In genomic region chr10:119079572-119080520, GRCh38 we compare ENCODE assay signal across 7 cellular contexts.
A peak's percentile ranks its signal among the peaks of the same experiment; 100 is the strongest.
DNase-seq lines count a peak whose midpoint lies in the region; ATAC-seq and TF ChIP-seq lines count a peak whose summit lies in the region.

No MANE protein-coding gene starts in this region.

- H3K4me3 ChIP-seq in GM12875 (ENCODE audit: low read depth, low read length) = peak overlapping the region; percentile 100

- ATAC-seq in GM21825 (IDR thresholded peaks at IDR 0.05; ENCODE audit: unreplicated experiment) = peak; percentile 63
- ATAC-seq in activated CD4-positive, CD25-positive, alpha-beta regulatory T cell treated with anti-CD3 and anti-CD28 coated beads, Interleukin-2, amount 50 U/mL, for 24 hours = peak; percentile 61 to 62

- H3K36me3 ChIP-seq in KOPT-K1 (ENCODE audit: insufficient read depth, low read length) = peaks cover 40% of the 10 kb centered on the region

- peak overlapping the region; percentile 97 for H3K27ac ChIP-seq in KOPT-K1 (ENCODE audit: low read depth, low read length, poor library complexity, severe bottlenecking)
- H3K27ac ChIP-seq in cingulate gyrus (ENCODE audit: low read depth, low read length) = peak overlapping the region; percentile 85

- no peaks in the 10 kb centered on the region for H3K9me3 ChIP-seq in KOPT-K1 (ENCODE audit: insufficient read depth, low read length, poor library complexity, severe bottlenecking)

- no peak for TF ChIP-seq CTCF in GM12875 (IDR thresholded peaks at IDR 0.05; ENCODE audit: borderline replicate concordance, insufficient read depth, low read depth, low read length)

- peak; percentile 92 for DNase-seq in left kidney (ENCODE audit: low read depth, low spot score)
- peak; percentile 70 to 76 for DNase-seq in stimulated activated CD4-positive, alpha-beta T cell treated with anti-CD3 and anti-CD28 coated beads, Interleukin-2, amount 100 ng/mL, for 24 hours

Comparison
In these comparisons a context has a peak if more than half of its experiments do, and no peak if none do; other contexts are left out.
1. Peak in every context shown above with its lines: DNase-seq, ATAC-seq, H3K4me3 ChIP-seq and H3K27ac ChIP-seq.